10 cellular contexts compared by ENCODE assay signal in genomic region chr17:67440311-67441051, GRCh38.
DNase-seq lines count a peak whose midpoint lies in the region; ATAC-seq and TF ChIP-seq lines count a peak whose summit lies in the region.
"Had no signal": no experiment of that assay in that cellular context is flagged by ENCODE, and none has a peak within 500 bp of the region (broad histone marks: within the 10 kb centered on the region; RNA-seq: fewer than 3 reads in every experiment).

No MANE protein-coding gene starts in this region.

- peak overlapping the region; percentile 98 for H3K27ac Mint-ChIP-seq in activated T-helper 2 cell treated with anti-CD3 and anti-CD28 coated beads, Interferon-gamma antibody, Interleukin-2, Interleukin-4, amounts not matched to agents 10 μg/mL and 5 μg/mL and 100 μg/mL, durations not matched to agents 14 hours and 24 hours and 36 hours
- H3K27ac Mint-ChIP-seq in memory B cell: peak overlapping the region; percentile 64

- H3K4me3 ChIP-seq in AG04449 (ENCODE audit: low read depth, low read length): peak overlapping the region; percentile 45; the same call in 1 of the 2 replicates
- peak overlapping the region; percentile 25 to 48 for H3K4me3 ChIP-seq in HCT116 (replicated peaks in 1 of 2; ENCODE audit: low read depth in 1 of 2, low read length in 2 of 2)
- no peak overlapping the region for H3K4me3 ChIP-seq in suprapubic skin
- H3K4me3 ChIP-seq: body of pancreas had no signal

- no peaks in the 10 kb centered on the region for H3K9me3 Mint-ChIP-seq in activated T-helper 2 cell treated with anti-CD3 and anti-CD28 coated beads, Interferon-gamma antibody, Interleukin-2, Interleukin-4, amounts not matched to agents 10 μg/mL and 5 μg/mL and 100 μg/mL, durations not matched to agents 14 hours and 24 hours and 36 hours
- H3K9me3 Mint-ChIP-seq in memory B cell: no peaks in the 10 kb centered on the region

- TF ChIP-seq POLR2A in HCT116 (IDR thresholded peaks at IDR 0.05; ENCODE audit: borderline replicate concordance, extremely low read depth, insufficient read depth, insufficient read length) (no peak), suprapubic skin (IDR thresholded peaks at IDR 0.05) (no peak)

- H3K27me3 ChIP-seq in HCT116 (ENCODE audit: insufficient read depth, low read length) (no peaks in the 10 kb centered on the region), suprapubic skin (no peaks in the 10 kb centered on the region)
- H3K27me3 ChIP-seq: body of pancreas had no signal

- WGBS in suprapubic skin: 62% methylated on average over 6 of the region's 6 CpGs

- no peaks in the 10 kb centered on the region for H3K9me2 ChIP-seq in HCT116 (ENCODE audit: insufficient read depth)

- DNase-seq in AG04449 (ENCODE audit: low read depth, low spot score) (no peak), HCT116 (ENCODE audit: low read depth, low spot score) (no peak), memory B cell (ENCODE audit: low spot score in 2 of 2) (no peak), suprapubic skin (ENCODE audit: low spot score in 2 of 2) (no peak), GM19240 (ENCODE audit: insufficient read length, low spot score) (no peak)
- DNase-seq in activated T-helper 2 cell treated with anti-CD3 and anti-CD28 coated beads, Interferon-gamma antibody, Interleukin-2, Interleukin-4, amounts not matched to agents 10 μg/mL and 5 μg/mL and 100 μg/mL, durations not matched to agents 14 hours and 24 hours and 36 hours (ENCODE audit: low spot score): no peak
- DNase-seq in stimulated activated CD4-positive, alpha-beta T cell treated with anti-CD3 and anti-CD28 coated beads, Interleukin-12 subunit alpha, Interleukin-12 subunit beta, amount 100 ng/mL, for 4 hours: no peak
- DNase-seq: NCI-H1694 had no signal

- POLR2A ChIA-PET in AG04449 (lab: Yijun Ruan, JAX): interaction anchor here (1.3 kb wide), 1 partner anchor 51 kb away, joined by 3 read pairs; no protein-coding TSS in a partner anchor
- POLR2A ChIA-PET in HCT116 (lab: Charles Lee): interaction anchor here (0.7 to 4.1 kb wide), 5 partner anchors 9 to 75 kb away, joined by 3 to 32 read pairs (median 5); no protein-coding TSS in a partner anchor

- H3K9me3 ChIP-seq in HCT116 (ENCODE audit: control insufficient read depth in 1 of 2, insufficient read depth in 1 of 2, low read depth in 1 of 2, low read length in 2 of 2) (no peaks in the 10 kb centered on the region), suprapubic skin (no peaks in the 10 kb centered on the region)
- H3K9me3 ChIP-seq: body of pancreas had no signal

- peaks cover 45% of the 10 kb centered on the region for H3K4me1 Mint-ChIP-seq in activated T-helper 2 cell treated with anti-CD3 and anti-CD28 coated beads, Interferon-gamma antibody, Interleukin-2, Interleukin-4, amounts not matched to agents 10 μg/mL and 5 μg/mL and 100 μg/mL, durations not matched to agents 14 hours and 24 hours and 36 hours (ENCODE audit: low read depth)
- H3K4me1 Mint-ChIP-seq in memory B cell: peaks cover 4% of the 10 kb centered on the region

- TF ChIP-seq RAD21 in HCT116 (IDR thresholded peaks at IDR 0.05; ENCODE audit: low read depth): no peak

- H3K27me3 Mint-ChIP-seq in activated T-helper 2 cell treated with anti-CD3 and anti-CD28 coated beads, Interferon-gamma antibody, Interleukin-2, Interleukin-4, amounts not matched to agents 10 μg/mL and 5 μg/mL and 100 μg/mL, durations not matched to agents 14 hours and 24 hours and 36 hours (ENCODE audit: low read depth): no peaks in the 10 kb centered on the region
- H3K27me3 Mint-ChIP-seq in memory B cell: no peaks in the 10 kb centered on the region

- H3K36me3 Mint-ChIP-seq in activated T-helper 2 cell treated with anti-CD3 and anti-CD28 coated beads, Interferon-gamma antibody, Interleukin-2, Interleukin-4, amounts not matched to agents 10 μg/mL and 5 μg/mL and 100 μg/mL, durations not matched to agents 14 hours and 24 hours and 36 hours (ENCODE audit: low read depth): peaks cover 5% of the 10 kb centered on the region
- no peaks in the 10 kb centered on the region for H3K36me3 Mint-ChIP-seq in memory B cell

- H3K9ac ChIP-seq in HCT116 (ENCODE audit: low read length): peak overlapping the region; percentile 54

- H3K4me2 ChIP-seq in HCT116 (ENCODE audit: low read length): peak overlapping the region; percentile 85

- BruUV-seq in HCT116 (replicated peaks; lab: Mats Ljungman, UMichigan): no TSS peak

- ATAC-seq in HCT116 (peak; percentile 51), memory B cell (ENCODE audit: low read depth) (no peak), GM18907 (IDR thresholded peaks at IDR 0.05; ENCODE audit: unreplicated experiment) (no peak)
- ATAC-seq: body of pancreas had no signal

- TF ChIP-seq EP300 in suprapubic skin (IDR thresholded peaks at IDR 0.05): no peak

- intact Hi-C loops in HCT116 (cut with micrococcal nuclease): no loop called here
- intact Hi-C loops in activated T-helper 2 cell treated with anti-CD3 and anti-CD28 coated beads, Interferon-gamma antibody, Interleukin-2, Interleukin-4, amounts not matched to agents 10 μg/mL and 5 μg/mL and 100 μg/mL, durations not matched to agents 14 hours and 24 hours and 36 hours (cut with micrococcal nuclease): loop anchor here (1.0 kb wide), 2 partner anchors 9 to 13 kb away; no protein-coding TSS in a partner anchor

- H3K27ac ChIP-seq in HCT116 (ENCODE audit: low read depth, low read length) (peak overlapping the region; percentile 48), suprapubic skin (no peak overlapping the region)

- CTCF ChIA-PET in AG04449 (lab: Yijun Ruan, JAX) (interaction anchor here (0.8 to 2.4 kb wide), 4 partner anchors 8 to 190 kb away, joined by 3 to 7 read pairs (median 4); no protein-coding TSS in a partner anchor), HCT116 (lab: Charles Lee) (interaction anchor here (0.7 to 1.7 kb wide), 5 partner anchors 8 to 66 kb away, joined by 3 to 9 read pairs (median 4); no protein-coding TSS in a partner anchor)

- H3K79me2 ChIP-seq in HCT116 (ENCODE audit: insufficient read depth, low read length): peaks cover 3% of the 10 kb centered on the region; the same call in 1 of the 2 replicates

- H3K4me1 ChIP-seq in HCT116 (ENCODE audit: control insufficient read depth in 1 of 2, insufficient read depth in 2 of 2, low read length in 2 of 2) (peaks cover 13 to 40% of the 10 kb centered on the region in 2 experiments), suprapubic skin (peaks cover 5% of the 10 kb centered on the region)

- H3K36me3 ChIP-seq in HCT116 (ENCODE audit: control insufficient read depth in 1 of 2, insufficient read depth in 2 of 2, low read length in 2 of 2): no peaks in the 10 kb centered on the region
- no peaks in the 10 kb centered on the region for H3K36me3 ChIP-seq in suprapubic skin

- H3K4me3 Mint-ChIP-seq in activated T-helper 2 cell treated with anti-CD3 and anti-CD28 coated beads, Interferon-gamma antibody, Interleukin-2, Interleukin-4, amounts not matched to agents 10 μg/mL and 5 μg/mL and 100 μg/mL, durations not matched to agents 14 hours and 24 hours and 36 hours (ENCODE audit: low read depth): peak overlapping the region; percentile 22
- no peak overlapping the region for H3K4me3 Mint-ChIP-seq in memory B cell

- RAD21 ChIA-PET in HCT116 (lab: Charles Lee; ENCODE audit: low non-redundant PET in 1 of 2, low total read pairs in 2 of 2, uncharacterized antibody in 2 of 2, unreplicated experiment in 2 of 2): interaction anchor here (0.7 to 2.2 kb wide), 4 partner anchors 9 to 35 kb away, joined by 3 to 9 read pairs (median 4); no protein-coding TSS in a partner anchor

- no peaks in the 10 kb centered on the region for H4K20me1 ChIP-seq in HCT116 (ENCODE audit: insufficient read depth)

- H2AFZ ChIP-seq in HCT116 (ENCODE audit: low read depth, low read length, poor library complexity, severe bottlenecking): peak overlapping the region; percentile 34

- TF ChIP-seq CTCF in AG04449 (IDR thresholded peaks at IDR 0.05; ENCODE audit: insufficient read depth, low read length, missing control alignments) (no peak), HCT116 (IDR thresholded peaks at IDR 0.05 in 2 of 3, conservative IDR thresholded peaks at IDR 0.05 in 1 of 3; ENCODE audit: borderline replicate concordance in 1 of 3, insufficient read depth in 1 of 3, low read depth in 2 of 3, low read length in 2 of 3) (no peak), suprapubic skin (IDR thresholded peaks at IDR 0.05) (no peak)

TF ChIP-seq in HCT116, 20 proteins besides CTCF, POLR2A, EP300 and RAD21:
- TF ChIP-seq EZH2phosphoT487 (IDR thresholded peaks at IDR 0.05; ENCODE audit: borderline replicate concordance) (no peak), REST (IDR thresholded peaks at IDR 0.05; ENCODE audit: low read depth) (no peak), ZNF274 (IDR thresholded peaks at IDR 0.05; ENCODE audit: low read depth, low read length) (no peak), EGR1 (IDR thresholded peaks at IDR 0.05; ENCODE audit: low read depth) (no peak), CEBPB (IDR thresholded peaks at IDR 0.05; ENCODE audit: low read depth) (0 out of 2 replicates have a peak, but pooled peaks have one; percentile 8), FOSL1 (IDR thresholded peaks at IDR 0.05; ENCODE audit: low read depth) (no peak), SIN3A (IDR thresholded peaks at IDR 0.05; ENCODE audit: low read depth) (no peak; the same call in 1 of the 2 replicates)
